Comparison of ENCODE assay signal across 13 cellular contexts in the genomic region with DNA sequence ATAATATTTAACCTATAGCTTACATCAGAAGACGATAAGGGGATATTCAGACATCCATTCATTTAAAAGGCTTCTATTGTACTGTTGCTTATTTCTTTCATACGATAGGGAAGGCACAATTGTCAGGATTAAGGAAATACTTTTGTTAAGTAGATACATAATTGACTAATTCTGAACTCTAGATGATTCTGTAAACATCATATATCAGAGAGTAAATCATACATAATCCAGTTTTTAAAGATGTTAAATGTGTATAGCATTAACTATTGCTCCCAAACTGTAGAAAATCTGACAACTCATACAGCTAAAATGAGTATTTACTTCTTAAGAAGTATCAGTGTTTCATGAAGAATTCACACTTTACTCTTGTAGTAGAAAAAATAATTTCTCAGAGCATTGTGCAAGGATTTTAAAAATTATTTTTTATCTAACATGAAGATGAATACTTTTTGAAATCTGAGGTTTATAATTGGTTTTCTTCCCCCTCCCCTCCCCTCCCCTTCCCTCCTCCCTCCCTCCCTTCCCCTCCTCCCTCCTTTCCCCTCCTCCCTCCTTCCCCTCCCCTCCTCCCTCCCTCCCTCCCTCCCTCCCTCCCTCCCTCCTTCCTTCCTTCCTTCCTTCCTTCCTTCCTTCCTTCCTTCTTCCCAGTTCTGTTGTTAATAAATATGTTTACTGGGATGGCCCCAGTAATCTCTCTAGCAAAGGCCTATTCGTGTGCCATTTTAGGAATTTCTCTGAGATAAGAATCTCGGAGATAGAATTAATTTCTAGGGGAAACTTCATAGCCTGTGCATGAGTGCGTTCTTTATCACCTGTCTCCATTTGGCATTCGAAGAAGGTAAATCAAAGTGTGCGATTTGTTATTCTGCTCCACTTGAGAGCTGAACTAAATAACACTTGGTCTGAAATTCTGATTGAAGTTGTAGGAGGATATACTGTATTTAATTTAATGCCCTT. TPM values are rescaled to one million over a fixed set of nuclear protein-coding genes. Genes with fewer than 3 reads are reported as not detected.
DNase-seq lines count a peak whose midpoint lies in the region; ATAC-seq, FAIRE-seq and TF ChIP-seq lines count a peak whose summit lies in the region.
"Had no signal": no experiment of that assay in that cellular context is flagged by ENCODE, and none has a peak within 500 bp of the region (broad histone marks: within the 10 kb centered on the region; RNA-seq: fewer than 3 reads in every experiment).

No MANE protein-coding gene starts in this region.

- H2AFZ ChIP-seq in K562 (ENCODE audit: low read depth, low read length) = no peak overlapping the region

- in situ Hi-C loops in K562 (cut with MboI) = no loop called here

- WGBS in K562 (ENCODE audit: insufficient coverage, low coverage, missing lambda C conversion rate) = 0% methylated on average over 7 of the region's 7 CpGs
- WGBS in stomach, 5 donors = 64 to 70% (median 66%) methylated on average over 7 of the region's 7 CpGs

- POLR2A ChIA-PET in K562 (lab: Yijun Ruan, JAX) = no interaction called here

- no peaks in the 10 kb centered on the region for H3K9me1 ChIP-seq in K562 (ENCODE audit: control insufficient read depth, insufficient read depth, low read length)

- peak overlapping the region; percentile 74 for H3K4me3 ChIP-seq in HUES6 (ENCODE audit: low read depth, low read length)
- H3K4me3 ChIP-seq in K562 = no peak overlapping the region
- peak overlapping the region in 1 of 4 donors; percentile 60 for H3K4me3 ChIP-seq in stomach
- H3K4me3 ChIP-seq in uterus = no peak overlapping the region

- no peak for TF ChIP-seq RAD21 in K562 (CRISPR knock-in tag; conservative IDR thresholded peaks at IDR 0.05 in 1 of 2, IDR thresholded peaks at IDR 0.05 in 1 of 2)

- intact Hi-C loops in K562 (cut with micrococcal nuclease) = no loop called here
- intact Hi-C loops in stomach (cut with DNase I; ENCODE audit: low total_unique reads) = no loop called here
- intact Hi-C loops in uterus (cut with DNase I; ENCODE audit: low total_unique reads) = no loop called here

- FAIRE-seq in K562 (lab: Jason Lieb, UNC) (no peak), islet of Langerhans (lab: Jason Lieb, UNC) (peak; percentile 49)

- H3K27ac ChIP-seq in HUES6 (ENCODE audit: low read depth, low read length) (no peak overlapping the region), K562 (ENCODE audit: extremely low read depth, low read depth, low read length) (no peak overlapping the region), stomach (peak overlapping the region in 3 of 5 donors; percentile 87 to 92 (median 91)), uterus (peak overlapping the region in 1 of 2 donors; percentile 88)
- H3K27ac ChIP-seq: PC-9 had no signal

- peaks cover 49% of the 10 kb centered on the region for H3K27me3 ChIP-seq in HUES6 (ENCODE audit: control insufficient read depth, insufficient read depth, low read length)
- peaks cover 0 to 3% of the 10 kb centered on the region in 2 experiments; a peak in 1 of 5 replicates for H3K27me3 ChIP-seq in K562 (ENCODE audit: control insufficient read depth in 2 of 2, insufficient read depth in 2 of 2, low read length in 2 of 2)
- H3K27me3 ChIP-seq in stomach = peaks cover 0 to 42% (median 10%) of the 10 kb centered on the region in 3 donors
- H3K27me3 ChIP-seq in uterus = peaks cover 0 to 9% of the 10 kb centered on the region in 2 donors

- H3K36me3 ChIP-seq in HUES6 (ENCODE audit: control insufficient read depth, insufficient read depth, low read length) = no peaks in the 10 kb centered on the region
- no peaks in the 10 kb centered on the region for H3K36me3 ChIP-seq in K562 (ENCODE audit: control insufficient read depth, insufficient read depth, low read length)
- H3K36me3 ChIP-seq in stomach = no peaks in the 10 kb centered on the region
- no peaks in the 10 kb centered on the region for H3K36me3 ChIP-seq in uterus

- TF ChIP-seq CTCF in K562 (IDR thresholded peaks at IDR 0.05 in 2 of 3, conservative IDR thresholded peaks at IDR 0.05 in 1 of 3; ENCODE audit: insufficient read depth in 2 of 3, low read depth in 1 of 3, low read length in 3 of 3) (no peak), stomach (IDR thresholded peaks at IDR 0.05) (no peak), uterus (IDR thresholded peaks at IDR 0.05) (no peak)

- no peak overlapping the region for H3K4me2 ChIP-seq in K562 (ENCODE audit: insufficient read depth, low read length)

- H3K79me2 ChIP-seq in K562 (ENCODE audit: control insufficient read depth, insufficient read depth, low read length) = no peaks in the 10 kb centered on the region

- H4K20me1 ChIP-seq in K562 (replicated peaks; ENCODE audit: control insufficient read depth, insufficient read depth, low read length) = no peaks in the 10 kb centered on the region

- DNase-seq in K562 (ENCODE audit: extremely low read depth in 1 of 4, low spot score in 3 of 4) (no peak), stomach (no peak), uterus (no peak)
- DNase-seq: activated CD8-positive, alpha-beta memory T cell treated with anti-CD3 and anti-CD28 coated beads, Interleukin-2, amount 50 U/mL, for 48 hours; CD8-positive, alpha-beta memory T cell; NCI-H1048; PC-9 had no signal

- TF ChIP-seq EP300 in K562 (IDR thresholded peaks at IDR 0.05; ENCODE audit: low read length) (no peak), stomach (IDR thresholded peaks at IDR 0.05) (no peak)

- no peak for TF ChIP-seq POLR2A in K562 (conservative IDR thresholded peaks at IDR 0.05)
- no peak for TF ChIP-seq POLR2A in stomach (IDR thresholded peaks at IDR 0.05)
- TF ChIP-seq POLR2A in uterus (IDR thresholded peaks at IDR 0.05) = no peak

- CTCF ChIA-PET in K562 (lab: Yijun Ruan, JAX; ENCODE audit: low intra/inter-chr PET ratio) = no interaction called here

- H3K9ac ChIP-seq in HUES6 (ENCODE audit: low read length) (no peak overlapping the region), K562 (ENCODE audit: insufficient read depth in 1 of 2, low read depth in 2 of 2, low read length in 2 of 2) (no peak overlapping the region)

- H3K9me3 ChIP-seq in HUES6 (ENCODE audit: control insufficient read depth, insufficient read depth, low read depth, low read length) (no peaks in the 10 kb centered on the region), K562 (replicated peaks; ENCODE audit: control insufficient read depth, insufficient read depth, low read depth, low read length) (no peaks in the 10 kb centered on the region), stomach (no peaks in the 10 kb centered on the region), uterus (no peaks in the 10 kb centered on the region)

- no peak for ATAC-seq in K562
- no peak for ATAC-seq in GM21515 (IDR thresholded peaks at IDR 0.05; ENCODE audit: unreplicated experiment)
- no peak for ATAC-seq in esophagus mucosa
- ATAC-seq: activated CD4-positive, CD25-positive, alpha-beta regulatory T cell treated with anti-CD3 and anti-CD28 coated beads, Interleukin-2, amount 50 U/mL, for 24 hours; activated naive CD4-positive, alpha-beta T cell treated with anti-CD3 and anti-CD28 coated beads, Interleukin-2, amount 50 U/mL, for 72 hours had no signal

- no TSS peak for BruUV-seq in K562 (replicated peaks; lab: Mats Ljungman, UMichigan)

- H3K4me1 ChIP-seq in HUES6 (ENCODE audit: control insufficient read depth, insufficient read depth, low read length) (peaks cover 33% of the 10 kb centered on the region), K562 (replicated peaks in 1 of 2; ENCODE audit: control insufficient read depth in 2 of 2, insufficient read depth in 2 of 2, low read length in 2 of 2) (0 out of 5 replicates have a peak, but pooled peaks cover 0 to 4% of the 10 kb centered on the region in 2 experiments), stomach (peaks cover 0 to 28% (median 19%) of the 10 kb centered on the region in 4 donors), uterus (no peaks in the 10 kb centered on the region)

TF ChIP-seq in K562, 482 proteins besides CTCF, POLR2A, EP300 and RAD21 (continues in another document):
- TF ChIP-seq ZNF589 (CRISPR knock-in tag; IDR thresholded peaks at IDR 0.05; ENCODE audit: low read depth) (no peak), ZNF77 (CRISPR knock-in tag; IDR thresholded peaks at IDR 0.05) (no peak), ZNF224 (CRISPR knock-in tag; IDR thresholded peaks at IDR 0.05) (no peak), PCBP2 (IDR thresholded peaks at IDR 0.05; ENCODE audit: low read depth, low read length, poor library complexity, severe bottlenecking) (peak; percentile 83)

RNA-seq across cellular contexts. Expression of a gene that starts 2.3 kb away (rescaled TPM):
- total RNA-seq in K562 (2011; cell fraction: chromatin; rRNA removed; ENCODE audit: low replicate concordance) = not detected in 2 replicates
- not detected in 2 replicates for total RNA-seq in K562 (2011; cell fraction: nucleolus; rRNA removed)
- not detected in 2 replicates for total RNA-seq in K562 (2011; cell fraction: nucleoplasm; rRNA removed)
- total RNA-seq in K562 (2014; rRNA removed) = not detected in 2 replicates
- total RNA-seq in K562 (2014; rRNA removed; fragmentation: Illumina TruSeq; extraction: Trizol) = not detected in 2 replicates
- not detected in 2 replicates for total RNA-seq in K562 (2015; rRNA removed; fragmentation: Illumina TruSeq; extraction: Trizol)
- not detected in 2 replicates for total RNA-seq in K562 (2021)
- polyA plus RNA-seq in K562 (2011; rRNA removed) = 0.04 TPM in 1 of 2 replicates, not detected in the other
- polyA plus RNA-seq in K562 (2011; cell fraction: cytosol; rRNA removed) = not detected in 2 replicates
- polyA plus RNA-seq in K562 (2011; cell fraction: nucleus; rRNA removed) = 0.16 TPM in 1 of 2 replicates, not detected in the other
- 0.07 TPM in 1 of 2 replicates, not detected in the other for polyA plus RNA-seq in K562 (2012)
- not detected in 2 replicates for polyA plus RNA-seq in K562 (2014; fragmentation: Illumina TruSeq; extraction: Trizol)
- polyA plus RNA-seq in K562 (2014; fragmentation: Nextera tagmentation; extraction: Ambion mirVana) = not detected
- 0.04 TPM in 1 of 2 replicates, not detected in the other for polyA plus RNA-seq in K562 (2014; rRNA removed)
- 0.33 TPM in 1 of 2 replicates, not detected in the other for polyA minus RNA-seq in K562 (2011; rRNA and poly(A)+ RNA removed)
- polyA minus RNA-seq in K562 (2011; cell fraction: cytosol; rRNA and poly(A)+ RNA removed) = not detected in 2 replicates
- 0.22 and 0.27 TPM in 2 replicates for polyA minus RNA-seq in K562 (2011; cell fraction: nucleus; rRNA and poly(A)+ RNA removed)
- total RNA-seq in stomach = 1 to 10 TPM in 2 of 5 donors, under 1 TPM in 2, not detected in 1; under 0.01 to 7.9 (median 2.0) TPM
- 1 to 10 TPM in 1 of 3 donors, under 1 TPM in 2; 0.35 to 1.6 (median 0.76) TPM for polyA plus RNA-seq in stomach
- 10 to 100 TPM in 1 of 4 donors, 1 to 10 TPM in 2, under 1 TPM in 1; 0.51 to 15.2 (median 6.6) TPM for total RNA-seq in uterus
- 0.08 TPM for total RNA-seq in esophagus mucosa
- total RNA-seq: activated naive CD4-positive, alpha-beta T cell treated with anti-CD3 and anti-CD28 coated beads, Interleukin-2, amount 50 U/mL, for 72 hours; CD8-positive, alpha-beta memory T cell; PC-9 had no signal
- polyA plus RNA-seq: CD8-positive, alpha-beta memory T cell had no signal

Comparison
In these comparisons a context has a peak if more than half of its experiments do, and no peak if none do; other contexts are left out.
1. H3K27ac ChIP-seq: peak in stomach (3 of 5); none in HUES6 (single experiment) and K562 (single experiment).